ENCODE assay signal across 9 cellular contexts in the genomic region with DNA sequence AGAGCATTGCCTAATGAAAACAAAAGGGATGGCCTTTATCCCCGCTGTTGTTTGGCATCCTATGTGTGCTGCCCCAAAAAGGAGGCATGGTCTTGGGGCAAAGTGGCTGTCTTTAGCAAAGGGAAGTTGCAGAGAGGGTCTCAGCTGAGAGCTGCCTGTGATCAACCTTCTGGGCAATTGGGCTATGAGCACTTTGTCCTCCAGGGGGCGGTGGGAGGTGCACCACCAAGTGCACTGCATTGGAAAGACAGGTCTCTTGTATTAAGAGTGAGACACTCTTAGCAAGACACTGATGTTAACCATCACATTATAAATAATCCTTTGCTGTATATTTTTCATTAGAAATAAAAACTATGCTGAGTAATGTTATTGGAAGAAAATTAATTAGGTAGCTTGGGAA.
DNase-seq lines count a peak whose midpoint lies in the region; ATAC-seq, FAIRE-seq and TF ChIP-seq lines count a peak whose summit lies in the region.
"Had no signal": no experiment of that assay in that cellular context is flagged by ENCODE, and none has a peak within 500 bp of the region (broad histone marks: within the 10 kb centered on the region; RNA-seq: fewer than 3 reads in every experiment).

No MANE protein-coding gene starts in this region.

- no peak for TF ChIP-seq POLR2A in vagina (IDR thresholded peaks at IDR 0.05)

- no peak overlapping the region for H3K4me3 ChIP-seq in kidney epithelial cell (ENCODE audit: low read depth, low read length)
- no peak overlapping the region for H3K4me3 ChIP-seq in vagina
- H3K4me3 ChIP-seq: cardiac muscle cell had no signal

- no peaks in the 10 kb centered on the region for H3K4me1 ChIP-seq in vagina

- no peaks in the 10 kb centered on the region for H3K27me3 ChIP-seq in kidney epithelial cell (ENCODE audit: control insufficient read depth, insufficient read depth, low read length)
- H3K27me3 ChIP-seq in vagina: no peaks in the 10 kb centered on the region
- H3K27me3 ChIP-seq: cardiac muscle cell had no signal

- H3K36me3 ChIP-seq in kidney epithelial cell (ENCODE audit: control insufficient read depth, insufficient read depth, low read length): no peaks in the 10 kb centered on the region
- no peaks in the 10 kb centered on the region for H3K36me3 ChIP-seq in vagina
- H3K36me3 ChIP-seq: cardiac muscle cell had no signal

- no peak overlapping the region for H3K27ac ChIP-seq in vagina
- H3K27ac ChIP-seq: cardiac muscle cell had no signal

- no peak for FAIRE-seq in GM19239 (lab: Jason Lieb, UNC)

- intact Hi-C loops in vagina (cut with DNase I): no loop called here

- TF ChIP-seq CTCF in kidney epithelial cell (IDR thresholded peaks at IDR 0.05; ENCODE audit: insufficient read depth, low read length, poor library complexity, severe bottlenecking) (peak; percentile 66), vagina (IDR thresholded peaks at IDR 0.05) (no peak)

- H3K9me3 ChIP-seq in vagina: no peaks in the 10 kb centered on the region

- peak; percentile 1 for DNase-seq in DMS53 treated with DMSO at 0.1 percent for 48 hours (lab: John Stamatoyannopoulos, UW; ENCODE audit: unreplicated experiment)
- peak; percentile 18 for DNase-seq in SKM-1 (lab: John Stamatoyannopoulos, UW; ENCODE audit: unreplicated experiment)
- DNase-seq in kidney epithelial cell (ENCODE audit: low read depth): no peak
- DNase-seq in vagina (ENCODE audit: extremely low spot score in 2 of 2): no peak
- DNase-seq in GM19239 (ENCODE audit: insufficient read length, low spot score): no peak
- DNase-seq in NCI-H146 treated with DMSO at 0.1 percent for 48 hours (lab: John Stamatoyannopoulos, UW; ENCODE audit: unreplicated experiment): no peak

- ATAC-seq in HG02884 (IDR thresholded peaks at IDR 0.05; ENCODE audit: unreplicated experiment): peak; percentile 74
- ATAC-seq in HG03565 (IDR thresholded peaks at IDR 0.05; ENCODE audit: unreplicated experiment): no peak

Comparison
In these comparisons a context has a peak if more than half of its experiments do, and no peak if none do; other contexts are left out.
1. DNase-seq: peak in DMS53 treated with DMSO at 0.1 percent for 48 hours (single experiment) and SKM-1 (single experiment); none in kidney epithelial cell (single experiment), vagina (0 of 2), GM19239 (single experiment) and NCI-H146 treated with DMSO at 0.1 percent for 48 hours (single experiment).